8 cellular contexts compared by ENCODE assay signal in the genomic region with DNA sequence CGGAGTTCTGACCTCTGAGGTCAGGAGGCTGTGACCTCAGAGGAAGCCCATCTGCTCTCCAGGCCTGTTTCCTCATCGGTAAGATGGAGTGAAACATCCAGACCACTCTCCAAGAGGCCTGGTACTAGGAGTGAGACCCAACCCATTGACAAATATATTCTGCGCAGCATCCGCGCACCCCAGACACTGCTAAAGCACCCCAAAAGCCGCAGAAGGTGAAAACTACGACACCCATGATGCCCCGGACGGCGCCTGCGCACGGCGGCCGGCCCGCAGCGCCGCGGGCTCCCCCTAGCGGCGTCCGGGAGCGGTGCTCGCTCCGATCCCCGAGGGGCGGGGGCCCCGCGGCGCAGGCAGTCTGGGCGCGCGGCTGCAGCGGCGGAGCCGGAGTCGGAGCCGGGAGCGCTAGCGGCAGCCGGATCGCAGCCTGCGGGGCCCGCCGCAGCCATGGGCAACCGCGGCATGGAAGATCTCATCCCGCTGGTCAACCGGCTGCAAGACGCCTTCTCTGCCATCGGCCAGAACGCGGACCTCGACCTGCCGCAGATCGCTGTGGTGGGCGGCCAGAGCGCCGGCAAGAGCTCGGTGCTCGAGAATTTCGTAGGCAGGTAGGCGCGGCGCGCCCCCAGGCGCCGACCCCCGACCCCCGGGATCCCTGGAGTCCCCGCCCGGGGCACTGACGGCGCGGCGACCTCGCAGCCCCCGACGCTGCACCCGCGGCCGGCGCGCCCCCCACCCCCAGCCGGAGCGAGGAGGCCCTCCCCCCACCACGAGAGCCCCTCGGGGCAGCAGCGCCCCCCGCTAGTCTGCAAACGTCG. TPM values are rescaled to one million over a fixed set of nuclear protein-coding genes. Genes with fewer than 3 reads are reported as not detected.
DNase-seq lines count a peak whose midpoint lies in the region; ATAC-seq and TF ChIP-seq lines count a peak whose summit lies in the region.

A gene (plus strand): TSS at position 356 of the 818 bp plus-strand sequence. CDS start 92 bp downstream, at position 448.

- peak within 1 kb of the TSS; percentile 53 to 94 (median 68) for H3K27ac Mint-ChIP-seq in CD4-positive, alpha-beta memory T cell
- peak within 1 kb of the TSS; percentile 99 for H3K27ac Mint-ChIP-seq in glutamatergic neuron (ENCODE audit: unreplicated experiment)

- ATAC-seq in GM19467 (IDR thresholded peaks at IDR 0.05; ENCODE audit: unreplicated experiment): peak; percentile 57
- ATAC-seq in omental fat pad (ENCODE audit: low FRiP score): peak; percentile 79

- H3K9me3 Mint-ChIP-seq in CD4-positive, alpha-beta memory T cell: no peaks in the 10 kb centered on the region
- H3K9me3 Mint-ChIP-seq in glutamatergic neuron (ENCODE audit: unreplicated experiment): peaks cover 9% of the 10 kb centered on the region

- 0 to 1% methylated on average over 5 to 58 of the region's 91 CpGs for WGBS in testis, 2 donors

- no peak for TF ChIP-seq POLR2A in testis (IDR thresholded peaks at IDR 0.05)

- DNase-seq in CD4-positive, alpha-beta memory T cell: peak; percentile 57 to 85 (median 77)
- DNase-seq in HuH-7 (ENCODE audit: low spot score): peak; percentile 95
- DNase-seq in SK-N-DZ (ENCODE audit: low spot score): peak; percentile 62
- peak; percentile 70 for DNase-seq in activated naive CD4-positive, alpha-beta T cell treated with anti-CD3 and anti-CD28 coated beads, Interleukin-2, amount 50 U/mL, for 16 hours
- DNase-seq in glutamatergic neuron: peak; percentile 81
- no peak for DNase-seq in omental fat pad (ENCODE audit: low spot score)
- peak; percentile 52 for DNase-seq in testis

- intact Hi-C loops in CD4-positive, alpha-beta memory T cell (cut with micrococcal nuclease): loop anchor here (1.0 kb wide), 4 partner anchors 12 to 47 kb away; a partner anchor contains a TSS
- intact Hi-C loops in testis (cut with DNase I; ENCODE audit: low total_unique reads): no loop called here

- no peaks in the 10 kb centered on the region for H3K36me3 Mint-ChIP-seq in CD4-positive, alpha-beta memory T cell
- H3K36me3 Mint-ChIP-seq in glutamatergic neuron (ENCODE audit: unreplicated experiment): no peaks in the 10 kb centered on the region

- peaks cover 13% of the 10 kb centered on the region for H3K4me1 ChIP-seq in CD4-positive, alpha-beta memory T cell (ENCODE audit: insufficient read depth, low read length)
- no peaks in the 10 kb centered on the region for H3K4me1 ChIP-seq in testis

- H3K9me3 ChIP-seq in CD4-positive, alpha-beta memory T cell (ENCODE audit: control insufficient read depth in 1 of 2, low read length in 2 of 2): no peaks in the 10 kb centered on the region
- H3K9me3 ChIP-seq in testis: no peaks in the 10 kb centered on the region

- POLR2A ChIA-PET in CD4-positive, alpha-beta memory T cell (lab: Charles Lee; ENCODE audit: partially characterized antibody): interaction anchor here (1.0 to 1.1 kb wide), 2 partner anchors 12 to 47 kb away, joined by 3 to 6 read pairs; a partner anchor contains a TSS

- peak within 1 kb of the TSS; percentile 58 to 60 for H3K4me3 ChIP-seq in CD4-positive, alpha-beta memory T cell (ENCODE audit: low read length in 2 of 2)
- H3K4me3 ChIP-seq in testis: peak within 1 kb of the TSS; percentile 53 to 57

- peak within 1 kb of the TSS; percentile 72 to 83 (median 80) for H3K4me3 Mint-ChIP-seq in CD4-positive, alpha-beta memory T cell
- peak within 1 kb of the TSS; percentile 93 for H3K4me3 Mint-ChIP-seq in glutamatergic neuron (ENCODE audit: unreplicated experiment)

- peaks cover 0 to 13% (median 6%) of the 10 kb centered on the region in 4 donors for H3K4me1 Mint-ChIP-seq in CD4-positive, alpha-beta memory T cell
- peaks cover 17% of the 10 kb centered on the region for H3K4me1 Mint-ChIP-seq in glutamatergic neuron (ENCODE audit: low read depth, unreplicated experiment)

- H3K36me3 ChIP-seq in CD4-positive, alpha-beta memory T cell (ENCODE audit: insufficient read depth, low read length): no peaks in the 10 kb centered on the region
- H3K36me3 ChIP-seq in testis (ENCODE audit: low read depth, missing control alignments): no peaks in the 10 kb centered on the region

- no peaks in the 10 kb centered on the region for H3K27me3 ChIP-seq in CD4-positive, alpha-beta memory T cell (ENCODE audit: insufficient read depth, low read length)
- no peaks in the 10 kb centered on the region for H3K27me3 ChIP-seq in testis

- H3K27me3 Mint-ChIP-seq in CD4-positive, alpha-beta memory T cell: peaks cover 4% of the 10 kb centered on the region in 2 donors
- peaks cover 13% of the 10 kb centered on the region for H3K27me3 Mint-ChIP-seq in glutamatergic neuron (ENCODE audit: unreplicated experiment)

- TF ChIP-seq CTCF in glutamatergic neuron (IDR thresholded peaks at IDR 0.05; ENCODE audit: partially characterized antibody, unreplicated experiment) (peak; percentile 90), omental fat pad (IDR thresholded peaks at IDR 0.05) (peak in 2 of 3 donors; percentile 93 to 94), testis (IDR thresholded peaks at IDR 0.05) (peak; percentile 89 to 98 (median 92))

- H3K27ac ChIP-seq in CD4-positive, alpha-beta memory T cell (ENCODE audit: low read depth, low read length): no peak within 1 kb of the TSS
- H3K27ac ChIP-seq in testis: no peak within 1 kb of the TSS

- CTCF ChIA-PET in CD4-positive, alpha-beta memory T cell (lab: Charles Lee; ENCODE audit: partially characterized antibody): interaction anchor here (0.6 kb wide), 1 partner anchor 28 kb away, joined by 6 read pairs; no protein-coding TSS in a partner anchor

RNA-seq across cellular contexts. Expression of the gene that starts here (rescaled TPM):
- total RNA-seq in CD4-positive, alpha-beta memory T cell: 1 to 10 TPM; 1.4 to 2.2 TPM
- not detected for polyA plus RNA-seq in CD4-positive, alpha-beta memory T cell
- 19.7 and 30.2 TPM in 2 replicates for polyA plus RNA-seq in SK-N-DZ (2014; cell fraction: cytosol; rRNA removed)
- 85.2 and 188 TPM in 2 replicates for polyA plus RNA-seq in SK-N-DZ (2014; cell fraction: nucleus; rRNA removed)
- total RNA-seq in glutamatergic neuron (ENCODE audit: unreplicated experiment) (276 TPM), omental fat pad (10 to 100 TPM in 3 of 4 donors, 1 to 10 TPM in 1; 4.0 to 60.5 (median 20.0) TPM), testis (1 to 10 TPM; 8.0 to 9.8 TPM)
- 10.7 TPM for polyA plus RNA-seq in testis (ENCODE audit: insufficient read depth, low read depth, low replicate concordance)

Comparison
In these comparisons a context has a peak if more than half of its experiments do, and no peak if none do; other contexts are left out.
1. RNA of the gene that starts here (polyA plus RNA-seq): 10.7 TPM in testis (single experiment); not detected in CD4-positive, alpha-beta memory T cell; every median in the first group is over 10 times any median in the second.
2. Peak in every context shown above with its lines, with median percentiles within 50 percentile points of each other: CTCF ChIP-seq.